ENCODE assay signal across 11 cellular contexts in the genomic region with DNA sequence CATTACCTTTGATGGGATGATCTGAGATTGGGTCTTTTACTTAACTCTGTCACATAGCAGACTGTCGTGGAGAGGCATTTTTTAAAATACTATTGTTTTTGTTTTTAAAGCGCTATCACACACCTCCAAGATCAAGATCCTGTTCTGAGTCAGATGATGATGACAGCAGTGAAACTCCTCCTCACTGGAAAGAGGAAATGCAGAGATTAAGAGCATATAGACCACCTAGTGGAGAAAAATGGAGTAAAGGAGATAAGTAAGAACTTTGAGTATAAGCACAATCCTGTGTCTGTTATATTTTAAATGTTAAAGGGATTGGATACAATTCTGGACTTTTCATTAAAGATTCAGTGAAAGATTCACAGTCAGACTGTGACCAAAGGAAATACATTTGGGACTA. TPM values are rescaled to one million over a fixed set of nuclear protein-coding genes. Genes with fewer than 3 reads are reported as not detected.
DNase-seq lines count a peak whose midpoint lies in the region; FAIRE-seq and TF ChIP-seq lines count a peak whose summit lies in the region.
"Had no signal": no experiment of that assay in that cellular context is flagged by ENCODE, and none has a peak within 500 bp of the region (broad histone marks: within the 10 kb centered on the region; RNA-seq: fewer than 3 reads in every experiment).

No MANE protein-coding gene starts in this region.

- TF ChIP-seq CTCF in GM13977 (IDR thresholded peaks at IDR 0.05; ENCODE audit: extremely low read depth, insufficient read depth, missing control alignments) (peak; percentile 17), OCI-LY1 (IDR thresholded peaks at IDR 0.05; ENCODE audit: low read length) (peak; percentile 34; the same call in 1 of the 2 replicates)

- no peak overlapping the region for H3K27ac ChIP-seq in OCI-LY1 (ENCODE audit: low read depth, low read length, poor library complexity, severe bottlenecking)
- H3K27ac ChIP-seq: esophagus squamous epithelium, psoas muscle, transverse colon had no signal

- H3K9ac ChIP-seq in OCI-LY1 (ENCODE audit: low read length): no peak overlapping the region

- no peaks in the 10 kb centered on the region for H4K20me1 ChIP-seq in OCI-LY1 (ENCODE audit: insufficient read depth, low read length)

- H3K9me3 ChIP-seq in OCI-LY1 (ENCODE audit: low read length): no peaks in the 10 kb centered on the region
- H3K9me3 ChIP-seq: esophagus squamous epithelium, psoas muscle, transverse colon had no signal

- in situ Hi-C loops in GM13977 (cut with MboI; ENCODE audit: low pct_unique_long_range_greater_than_20kb, low sequenced_read_pairs, unreplicated experiment): no loop called here

- H3K9me2 ChIP-seq in OCI-LY1 (ENCODE audit: low read depth, low read length): no peaks in the 10 kb centered on the region

- H3F3A ChIP-seq in OCI-LY1 (ENCODE audit: insufficient read depth, low read length): no peaks in the 10 kb centered on the region; the same call in 1 of the 2 replicates

- FAIRE-seq in frontal cortex (lab: Jason Lieb, UNC): no peak
- FAIRE-seq: HTR-8/SVneo had no signal

- POLR2A ChIA-PET in HEK293T (lab: Yijun Ruan, JAX): no interaction called here

- H3K27me3 ChIP-seq in OCI-LY1 (ENCODE audit: insufficient read depth, low read length): no peaks in the 10 kb centered on the region
- H3K27me3 ChIP-seq in H7 (ENCODE audit: control insufficient read depth, insufficient read depth, low read length): no peaks in the 10 kb centered on the region
- H3K27me3 ChIP-seq: esophagus squamous epithelium, transverse colon had no signal

- H3K4me1 ChIP-seq in OCI-LY1 (ENCODE audit: insufficient read depth, low read length, severe bottlenecking): no peaks in the 10 kb centered on the region

- H3K4me3 ChIP-seq in OCI-LY1 (ENCODE audit: low read depth, low read length, poor library complexity, severe bottlenecking): no peak overlapping the region
- H3K4me3 ChIP-seq in H7 (ENCODE audit: insufficient read depth, low read depth, low read length): no peak overlapping the region
- H3K4me3 ChIP-seq: esophagus squamous epithelium, psoas muscle, transverse colon had no signal

- no peak overlapping the region for H3K4me2 ChIP-seq in OCI-LY1 (ENCODE audit: low read length)

- no peaks in the 10 kb centered on the region for H3K79me2 ChIP-seq in OCI-LY1 (ENCODE audit: insufficient read depth, low read length)

- CTCF ChIA-PET in HEK293T (lab: Yijun Ruan, JAX): no interaction called here

- H3K36me3 ChIP-seq in OCI-LY1 (ENCODE audit: insufficient read depth, low read length): peaks cover 100% of the 10 kb centered on the region
- H3K36me3 ChIP-seq in H7 (replicated peaks; ENCODE audit: control insufficient read depth, insufficient read depth, low read length): peaks cover 41% of the 10 kb centered on the region

- H2AFZ ChIP-seq in OCI-LY1 (ENCODE audit: low read length): no peak overlapping the region

- DNase-seq in GM13977 (ENCODE audit: low spot score) (no peak), fibroblast of peridontal ligament (ENCODE audit: extremely low read depth) (peak; percentile 19), H7 (no peak), HEK293T (ENCODE audit: extremely low spot score) (no peak), frontal cortex (ENCODE audit: low spot score in 2 of 2) (no peak)
- DNase-seq: esophagus squamous epithelium, psoas muscle, transverse colon had no signal

TF ChIP-seq in HEK293T, 16 proteins besides CTCF, POLR2A, EP300 and RAD21:
- TF ChIP-seq, protein P1, sequence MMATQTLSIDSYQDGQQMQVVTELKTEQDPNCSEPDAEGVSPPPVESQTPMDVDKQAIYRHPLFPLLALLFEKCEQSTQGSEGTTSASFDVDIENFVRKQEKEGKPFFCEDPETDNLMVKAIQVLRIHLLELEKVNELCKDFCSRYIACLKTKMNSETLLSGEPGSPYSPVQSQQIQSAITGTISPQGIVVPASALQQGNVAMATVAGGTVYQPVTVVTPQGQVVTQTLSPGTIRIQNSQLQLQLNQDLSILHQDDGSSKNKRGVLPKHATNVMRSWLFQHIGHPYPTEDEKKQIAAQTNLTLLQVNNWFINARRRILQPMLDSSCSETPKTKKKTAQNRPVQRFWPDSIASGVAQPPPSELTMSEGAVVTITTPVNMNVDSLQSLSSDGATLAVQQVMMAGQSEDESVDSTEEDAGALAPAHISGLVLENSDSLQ (IDR thresholded peaks at IDR 0.05): no peak
- TF ChIP-seq SUZ12 (IDR thresholded peaks at IDR 0.05) (no peak), SP1 (IDR thresholded peaks at IDR 0.05) (no peak), L3MBTL2 (conservative IDR thresholded peaks at IDR 0.05) (no peak), FOXK2 (IDR thresholded peaks at IDR 0.05) (no peak)
TF ChIP-seq in HEK293T: peak in this region for 0.

RNA-seq across cellular contexts. Expression of a gene that starts 18.4 kb away (rescaled TPM):
- 5.1 and 8.0 TPM in 2 replicates for total RNA-seq in H7 (2014; rRNA removed; shearing (Covaris generic))
- total RNA-seq in frontal cortex: 19.6 TPM

RNA-seq across cellular contexts. Expression of a gene that starts 34.6 kb away (rescaled TPM):
- 21.3 and 44.8 TPM in 2 replicates for total RNA-seq in H7 (2014; rRNA removed; shearing (Covaris generic))
- 110 TPM for total RNA-seq in frontal cortex

RNA-seq across cellular contexts. Expression of a gene that starts 44.5 kb away (rescaled TPM):
- 56.9 and 58.9 TPM in 2 replicates for total RNA-seq in H7 (2014; rRNA removed; shearing (Covaris generic))
- 35.1 TPM for total RNA-seq in frontal cortex

RNA-seq across cellular contexts. Expression of a gene that starts 50.2 kb away (rescaled TPM):
- total RNA-seq in H7 (2014; rRNA removed; shearing (Covaris generic)): not detected in 2 replicates
- 0.41 TPM for total RNA-seq in frontal cortex
- total RNA-seq: esophagus squamous epithelium; T-helper 1 cell treated with Interleukin-12 subunit alpha and Interleukin-12 subunit beta and Interleukin-4 antibody, amounts not matched to agents 30 ng/mL and 1 ng/mL, for 36 hours had no signal

RNA-seq across cellular contexts. Expression of a gene that starts 53.3 kb away (rescaled TPM):
- total RNA-seq in H7 (2014; rRNA removed; shearing (Covaris generic)): 53.0 and 57.3 TPM in 2 replicates
- total RNA-seq in frontal cortex: 64.4 TPM
